Comparison of ENCODE assay signal across 12 cellular contexts in the genomic region with DNA sequence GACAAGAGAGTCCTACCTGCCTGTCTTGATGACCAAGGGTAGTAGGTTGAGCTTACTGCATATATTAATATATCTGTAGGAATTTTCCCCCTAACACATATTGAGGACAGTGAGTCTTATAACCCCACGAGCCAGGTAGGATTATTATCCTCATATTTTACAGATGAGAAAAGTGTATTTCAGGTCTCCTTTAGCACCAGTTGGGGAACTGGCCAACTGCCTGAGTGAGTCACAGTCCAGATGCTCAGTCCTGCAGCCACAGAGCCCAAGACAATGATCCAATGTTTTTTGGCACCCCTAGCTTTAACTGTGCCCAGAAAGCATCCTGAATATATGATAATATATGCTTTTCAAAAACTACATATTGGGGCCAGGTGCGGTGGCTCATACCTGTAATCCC. TPM values are rescaled to one million over a fixed set of nuclear protein-coding genes. Genes with fewer than 3 reads are reported as not detected.
A peak's percentile ranks its signal among the peaks of the same experiment; 100 is the strongest.
DNase-seq lines count a peak whose midpoint lies in the region; ATAC-seq and TF ChIP-seq lines count a peak whose summit lies in the region.
"Had no signal": no experiment of that assay in that cellular context is flagged by ENCODE, and none has a peak within 500 bp of the region (broad histone marks: within the 10 kb centered on the region; RNA-seq: fewer than 3 reads in every experiment).

No MANE protein-coding gene starts in this region.

- CTCF ChIA-PET in IMR-90 (lab: Yijun Ruan, JAX): interaction anchor here (0.9 to 2.0 kb wide), 11 partner anchors 9 to 99 kb away, joined by 3 to 12 read pairs (median 4); no protein-coding TSS in a partner anchor

- DNase-seq in AG08396 (ENCODE audit: low spot score) (peak; percentile 36), IMR-90 (peak; percentile 88), astrocyte of the hippocampus (ENCODE audit: low read depth, low spot score) (peak; percentile 71), glomerular visceral epithelial cell (ENCODE audit: extremely low spot score) (peak; percentile 86), OCI-M1 (lab: John Stamatoyannopoulos, UW) (no peak), NCI-H2171 (lab: John Stamatoyannopoulos, UW) (no peak)
- DNase-seq in activated CD4-positive, alpha-beta T cell treated with anti-CD3 and anti-CD28 coated beads, Interleukin-2, amount 50 U/mL, for 4 hours: no peak

- dilution Hi-C loops in IMR-90 (cut with HindIII; ENCODE audit: low sequenced_read_pairs, unreplicated experiment): no loop called here

- H2BK20ac ChIP-seq in IMR-90 (ENCODE audit: low read depth, low read length): no peak overlapping the region

- no peak overlapping the region for H2AK5ac ChIP-seq in IMR-90 (ENCODE audit: low read depth, low read length)

- H3K36me3 ChIP-seq in IMR-90 (ENCODE audit: control insufficient read depth, insufficient read depth, low read length): no peaks in the 10 kb centered on the region
- H3K36me3 ChIP-seq: BLaER1 had no signal

- POLR2A ChIA-PET in IMR-90 (lab: Charles Lee; ENCODE audit: unreplicated experiment): interaction anchor here (0.8 kb wide), 1 partner anchor 9 kb away, joined by 3 read pairs; no protein-coding TSS in a partner anchor

- in situ Hi-C loops in IMR-90 (cut with MboI; ENCODE audit: low sequenced_read_pairs): no loop called here

- no peaks in the 10 kb centered on the region for H4K20me1 ChIP-seq in IMR-90 (ENCODE audit: insufficient read depth, low read length)
- H4K20me1 ChIP-seq: BLaER1 had no signal

- TF ChIP-seq POLR2A in IMR-90 (IDR thresholded peaks at IDR 0.05; ENCODE audit: low read depth, low read length): no peak

- WGBS in IMR-90 (ENCODE audit: extremely low coverage in 2 of 2, insufficient read length in 1 of 2), 2 experiments: no CpG with 5 or more reads among the region's 2 CpGs

- no peak overlapping the region for H4K91ac ChIP-seq in IMR-90 (ENCODE audit: insufficient read depth, low read depth, low read length)

- ATAC-seq in IMR-90 (ENCODE audit: low read depth) (peak; percentile 75), GM18870 (IDR thresholded peaks at IDR 0.05; ENCODE audit: unreplicated experiment) (no peak)
- ATAC-seq: activated CD4-positive, alpha-beta T cell treated with anti-CD3 and anti-CD28 coated beads for 36 hours; activated T-cell treated with anti-CD3 and anti-CD28 coated beads, Interleukin-2, amount 50 U/mL, for 72 hours had no signal

- H3K56ac ChIP-seq in IMR-90 (ENCODE audit: extremely low read depth, insufficient read depth, low read length): no peak overlapping the region

- H3K9me3 ChIP-seq in IMR-90 (ENCODE audit: control insufficient read depth, insufficient read depth, low read length): no peaks in the 10 kb centered on the region
- H3K9me3 ChIP-seq: BLaER1, body of pancreas had no signal

- peaks cover 2% of the 10 kb centered on the region; the same call in 1 of the 2 replicates for H3K4me1 ChIP-seq in IMR-90 (ENCODE audit: control insufficient read depth, insufficient read depth, low read length)
- H3K4me1 ChIP-seq: BLaER1 had no signal

- peaks cover 4% of the 10 kb centered on the region; the same call in 1 of the 2 replicates for H3K9me1 ChIP-seq in IMR-90 (ENCODE audit: insufficient read depth, low read length)

- H3K27ac ChIP-seq in IMR-90 (ENCODE audit: insufficient read depth, low read length): no peak overlapping the region
- H3K27ac ChIP-seq: BLaER1, body of pancreas had no signal

- no peak overlapping the region for H3K14ac ChIP-seq in IMR-90 (replicated peaks; ENCODE audit: low read depth, low read length)

- H2BK5ac ChIP-seq in IMR-90 (ENCODE audit: low read depth, low read length, poor library complexity, severe bottlenecking): no peak overlapping the region

- H4K5ac ChIP-seq in IMR-90 (ENCODE audit: low read depth, low read length): no peak overlapping the region

- H3K4ac ChIP-seq in IMR-90 (ENCODE audit: low read depth, low read length): no peak overlapping the region

- H2AK9ac ChIP-seq in IMR-90 (replicated peaks; ENCODE audit: low read depth, low read length, poor library complexity): no peak overlapping the region

- H2BK15ac ChIP-seq in IMR-90 (ENCODE audit: low read depth, low read length): no peak overlapping the region

- no peak overlapping the region for H3K4me3 ChIP-seq in IMR-90 (ENCODE audit: insufficient read depth, low read depth, low read length)
- H3K4me3 ChIP-seq: BLaER1, body of pancreas had no signal

- no peaks in the 10 kb centered on the region for H3K27me3 ChIP-seq in IMR-90 (ENCODE audit: control insufficient read depth, insufficient read depth, low read length)
- H3K27me3 ChIP-seq: BLaER1, body of pancreas had no signal

- H3K23ac ChIP-seq in IMR-90 (ENCODE audit: low read depth, low read length): no peak overlapping the region

- BruUV-seq in IMR-90 (replicated peaks; lab: Mats Ljungman, UMichigan): no TSS peak

- peaks cover 0 to 8% of the 10 kb centered on the region in 2 experiments; a peak in 2 of 4 replicates for H3K79me1 ChIP-seq in IMR-90 (ENCODE audit: low read depth in 1 of 2, low read length in 2 of 2)

- no peak overlapping the region for H2AFZ ChIP-seq in IMR-90 (replicated peaks; ENCODE audit: low read length, poor library complexity)

- no peak overlapping the region for H2BK120ac ChIP-seq in IMR-90 (ENCODE audit: low read depth, low read length)

- no peak overlapping the region for H3K18ac ChIP-seq in IMR-90 (ENCODE audit: low read depth, low read length)

- intact Hi-C loops in IMR-90 (cut with micrococcal nuclease): loop anchor here (2.0 kb wide), 1 partner anchor 31 kb away; the partner anchor contains the start of gene GLS

- H4K8ac ChIP-seq in IMR-90 (ENCODE audit: low read depth in 2 of 2, low read length in 2 of 2): no peak overlapping the region

- H3K9ac ChIP-seq in IMR-90 (ENCODE audit: low read depth, low read length): no peak overlapping the region
- H3K9ac ChIP-seq: BLaER1 had no signal

- TF ChIP-seq CTCF in IMR-90 (conservative IDR thresholded peaks at IDR 0.05; ENCODE audit: low read depth, low read length): no peak

- no peak overlapping the region for H3K4me2 ChIP-seq in IMR-90 (ENCODE audit: low read depth, low read length)
- H3K4me2 ChIP-seq: BLaER1 had no signal

- TF ChIP-seq RAD21 in IMR-90 (IDR thresholded peaks at IDR 0.05; ENCODE audit: low read length): no peak

TF ChIP-seq in IMR-90, 13 proteins besides CTCF, POLR2A, EP300 and RAD21:
- TF ChIP-seq RCOR1 (IDR thresholded peaks at IDR 0.05; ENCODE audit: insufficient replicate concordance, low read length) (peak; percentile 22), FOS (IDR thresholded peaks at IDR 0.05; ENCODE audit: low read depth, low read length) (peak; percentile 52), SMC3 (IDR thresholded peaks at IDR 0.05; ENCODE audit: low read depth, low read length) (no peak)
- TF ChIP-seq, protein P1, sequence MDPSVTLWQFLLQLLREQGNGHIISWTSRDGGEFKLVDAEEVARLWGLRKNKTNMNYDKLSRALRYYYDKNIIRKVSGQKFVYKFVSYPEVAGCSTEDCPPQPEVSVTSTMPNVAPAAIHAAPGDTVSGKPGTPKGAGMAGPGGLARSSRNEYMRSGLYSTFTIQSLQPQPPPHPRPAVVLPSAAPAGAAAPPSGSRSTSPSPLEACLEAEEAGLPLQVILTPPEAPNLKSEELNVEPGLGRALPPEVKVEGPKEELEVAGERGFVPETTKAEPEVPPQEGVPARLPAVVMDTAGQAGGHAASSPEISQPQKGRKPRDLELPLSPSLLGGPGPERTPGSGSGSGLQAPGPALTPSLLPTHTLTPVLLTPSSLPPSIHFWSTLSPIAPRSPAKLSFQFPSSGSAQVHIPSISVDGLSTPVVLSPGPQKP (IDR thresholded peaks at IDR 0.05; ENCODE audit: borderline replicate concordance, low read depth, low read length): no peak

RNA-seq across cellular contexts. Expression of gene GLS, which starts 30.8 kb away (rescaled TPM):
- total RNA-seq in IMR-90 (2012; rRNA removed): 130 and 279 TPM in 2 replicates
- polyA plus RNA-seq in IMR-90 (2012; rRNA removed): 63.2 and 87.5 TPM in 2 replicates
- polyA plus RNA-seq in IMR-90 (2012; cell fraction: cytosol; rRNA removed): 10.3 and 16.9 TPM in 2 replicates
- 45.0 and 212 TPM in 2 replicates for polyA plus RNA-seq in IMR-90 (2012; cell fraction: nucleus; rRNA removed; ENCODE audit: low replicate concordance)

Comparison
In these comparisons a context has a peak if more than half of its experiments do, and no peak if none do; other contexts are left out.
1. DNase-seq: peak in AG08396 (single experiment), IMR-90 (single experiment), astrocyte of the hippocampus (single experiment) and glomerular visceral epithelial cell (single experiment); none in activated CD4-positive, alpha-beta T cell treated with anti-CD3 and anti-CD28 coated beads, Interleukin-2, amount 50 U/mL, for 4 hours (0 of 2), OCI-M1 (single experiment) and NCI-H2171 (single experiment).